In the genomic region with DNA sequence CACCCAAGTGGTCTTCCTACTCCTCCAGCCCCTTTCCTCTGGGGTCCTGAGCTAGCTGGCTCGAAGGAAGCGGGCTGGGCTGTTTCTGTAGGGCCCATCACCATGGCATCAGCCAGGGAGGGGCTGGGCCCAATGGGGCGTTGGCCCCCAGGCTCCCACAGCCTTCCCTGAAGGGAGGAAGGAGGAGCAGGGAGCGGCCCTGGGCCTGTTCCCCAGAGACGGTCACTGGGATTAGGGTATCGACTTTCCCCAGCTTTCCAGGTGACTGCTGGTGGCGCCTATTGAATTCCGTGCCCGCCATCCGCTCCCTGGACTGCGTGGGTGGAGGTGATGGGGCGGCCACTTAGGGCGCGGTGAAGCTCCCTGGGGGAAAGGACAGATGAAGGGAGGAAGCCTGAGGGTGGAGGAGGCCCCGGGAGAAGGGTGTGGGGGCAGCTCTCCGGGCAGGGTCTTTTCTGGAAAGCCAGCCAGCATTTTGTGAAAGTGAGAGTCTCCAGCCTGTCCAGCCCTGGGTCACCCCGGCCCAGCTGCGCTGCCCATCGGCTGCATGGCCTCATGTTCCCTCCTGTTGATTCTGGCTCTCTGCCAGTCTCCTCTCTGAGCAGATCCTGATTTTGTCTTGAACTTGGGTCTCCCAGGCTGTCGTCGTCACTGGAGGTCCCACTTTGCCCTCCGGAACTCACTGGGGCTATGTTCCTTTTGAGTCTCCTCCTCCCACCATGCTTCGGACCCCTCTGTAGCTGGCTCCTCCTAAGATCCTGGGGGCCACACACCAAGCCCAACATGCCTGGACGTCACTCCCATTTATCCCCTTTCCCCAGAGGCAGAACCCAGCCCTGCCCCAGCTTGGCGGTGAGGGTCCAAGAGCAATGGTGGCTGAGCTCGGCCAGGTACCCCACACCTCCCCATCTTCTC, we compare ENCODE assay signal across 2 cellular contexts.
TF ChIP-seq lines count a peak whose summit lies in the region.

No MANE protein-coding gene starts in this region.

TF ChIP-seq in H1, 55 proteins besides CTCF, POLR2A, EP300 and RAD21:
- TF ChIP-seq TBP (IDR thresholded peaks at IDR 0.05; ENCODE audit: low read depth, low read length), result no peak
- no peak for TF ChIP-seq CREB1 (IDR thresholded peaks at IDR 0.05)
- TF ChIP-seq, protein P1, sequence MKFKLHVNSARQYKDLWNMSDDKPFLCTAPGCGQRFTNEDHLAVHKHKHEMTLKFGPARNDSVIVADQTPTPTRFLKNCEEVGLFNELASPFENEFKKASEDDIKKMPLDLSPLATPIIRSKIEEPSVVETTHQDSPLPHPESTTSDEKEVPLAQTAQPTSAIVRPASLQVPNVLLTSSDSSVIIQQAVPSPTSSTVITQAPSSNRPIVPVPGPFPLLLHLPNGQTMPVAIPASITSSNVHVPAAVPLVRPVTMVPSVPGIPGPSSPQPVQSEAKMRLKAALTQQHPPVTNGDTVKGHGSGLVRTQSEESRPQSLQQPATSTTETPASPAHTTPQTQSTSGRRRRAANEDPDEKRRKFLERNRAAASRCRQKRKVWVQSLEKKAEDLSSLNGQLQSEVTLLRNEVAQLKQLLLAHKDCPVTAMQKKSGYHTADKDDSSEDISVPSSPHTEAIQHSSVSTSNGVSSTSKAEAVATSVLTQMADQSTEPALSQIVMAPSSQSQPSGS (IDR thresholded peaks at IDR 0.05; ENCODE audit: low read length), result no peak
- TF ChIP-seq, protein P2, sequence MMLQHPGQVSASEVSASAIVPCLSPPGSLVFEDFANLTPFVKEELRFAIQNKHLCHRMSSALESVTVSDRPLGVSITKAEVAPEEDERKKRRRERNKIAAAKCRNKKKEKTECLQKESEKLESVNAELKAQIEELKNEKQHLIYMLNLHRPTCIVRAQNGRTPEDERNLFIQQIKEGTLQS (IDR thresholded peaks at IDR 0.05; ENCODE audit: insufficient read depth, low read depth, low read length), result no peak
- no peak for TF ChIP-seq FOSL1 (IDR thresholded peaks at IDR 0.05; ENCODE audit: insufficient read depth, low read depth, low read length)
- no peak for TF ChIP-seq RBBP5 (IDR thresholded peaks at IDR 0.05; ENCODE audit: borderline replicate concordance, low read depth, low read length)
- no peak for TF ChIP-seq KDM4A (IDR thresholded peaks at IDR 0.05; ENCODE audit: low read depth, low read length, severe bottlenecking)
- no peak for TF ChIP-seq BRCA1 (IDR thresholded peaks at IDR 0.05; ENCODE audit: low read depth, low read length)
- TF ChIP-seq SIX5 (IDR thresholded peaks at IDR 0.05; ENCODE audit: low read depth, low read length), result no peak
- TF ChIP-seq KDM1A (IDR thresholded peaks at IDR 0.05; ENCODE audit: borderline replicate concordance, low read length), result no peak
- TF ChIP-seq GTF2F1 (IDR thresholded peaks at IDR 0.05; ENCODE audit: borderline replicate concordance, low read depth, low read length), result no peak
- TF ChIP-seq BCL11A (IDR thresholded peaks at IDR 0.05; ENCODE audit: low read depth in 2 of 2, low read length in 2 of 2), result no peak

TF ChIP-seq in GM12891, 5 proteins besides CTCF, POLR2A, EP300 and RAD21:
- no peak for TF ChIP-seq PAX5 (IDR thresholded peaks at IDR 0.05; ENCODE audit: insufficient read depth, low read length, severe bottlenecking)
- no peak for TF ChIP-seq TAF1 (IDR thresholded peaks at IDR 0.05; ENCODE audit: low read depth, low read length)
- TF ChIP-seq POU2F2 (IDR thresholded peaks at IDR 0.05; ENCODE audit: low read depth, low read length), result no peak
- no peak for TF ChIP-seq POLR2AphosphoS5 (IDR thresholded peaks at IDR 0.05; ENCODE audit: low read depth, low read length)
- no peak for TF ChIP-seq SPI1 (IDR thresholded peaks at IDR 0.05; ENCODE audit: low read depth, low read length)
